18 cellular contexts compared by ENCODE assay signal in genomic region chr2:14285812-14286211, GRCh38.
"Had no signal": no experiment of that assay in that cellular context is flagged by ENCODE, and none has a peak within 500 bp of the region (broad histone marks: within the 10 kb centered on the region; RNA-seq: fewer than 3 reads in every experiment).

No MANE protein-coding gene starts in this region.

- H3K36me3 ChIP-seq: left lung, neural progenitor cell, prostate gland, upper lobe of right lung had no signal

- H2AFZ ChIP-seq: neural progenitor cell had no signal

- H3K9me3 ChIP-seq: left lung, prostate gland, upper lobe of right lung had no signal

- H3K4me2 ChIP-seq: neural progenitor cell had no signal

- H3K9ac ChIP-seq: neural progenitor cell had no signal

- H3K4me1 ChIP-seq: left lung, neural progenitor cell, prostate gland, upper lobe of right lung had no signal

- H3K27me3 ChIP-seq: left lung, neural progenitor cell, upper lobe of right lung had no signal

- DNase-seq: activated B cell treated with CpG ODN at 0.5 μM for 24 hours; activated CD4-positive, alpha-beta memory T cell treated with anti-CD3 and anti-CD28 coated beads for 36 hours; activated CD4-positive, alpha-beta T cell treated with anti-CD3 and anti-CD28 coated beads for 48 hours; activated naive CD4-positive, alpha-beta T cell treated with Interleukin-2 at 50 U/mL for 16 hours; activated naive CD8-positive, alpha-beta T cell treated with anti-CD3 and anti-CD28 coated beads for 36 hours; activated T-cell treated with anti-CD3 and anti-CD28 coated beads, Interleukin-2, amount 50 U/mL, for 48 hours; erythroblast; foreskin fibroblast; immature natural killer cell; left lung; naive thymus-derived CD4-positive, alpha-beta T cell; stimulated activated CD4-positive, alpha-beta T cell treated with anti-CD3 and anti-CD28 coated beads, Interleukin-4, amount 100 ng/mL, for 1 hour; stimulated activated naive CD4-positive, alpha-beta T cell; T1000; upper lobe of right lung had no signal

- H3K27ac ChIP-seq: left lung, neural progenitor cell, upper lobe of right lung had no signal

- H3K4me3 ChIP-seq: left lung, lung, neural progenitor cell, prostate gland, upper lobe of right lung had no signal
